Comparison of ENCODE assay signal across 27 cellular contexts in genomic region chr6:10322991-10323390, GRCh38.
A peak's percentile ranks its signal among the peaks of the same experiment; 100 is the strongest.
DNase-seq lines count a peak whose midpoint lies in the region; ATAC-seq, FAIRE-seq and TF ChIP-seq lines count a peak whose summit lies in the region.
"Had no signal": no experiment of that assay in that cellular context is flagged by ENCODE, and none has a peak within 500 bp of the region (broad histone marks: within the 10 kb centered on the region; RNA-seq: fewer than 3 reads in every experiment).

No MANE protein-coding gene starts in this region.

- no peak for TF ChIP-seq POLR2A in H54 (IDR thresholded peaks at IDR 0.05; ENCODE audit: low read depth, low read length)

- intact Hi-C loops in Panc1 (cut with micrococcal nuclease; ENCODE audit: unreplicated experiment), result no loop called here

- POLR2A ChIA-PET in Panc1 (lab: Charles Lee), result interaction anchor here (0.6 kb wide), 2 partner anchors 78 to 175 kb away, joined by 7 read pairs; no protein-coding TSS in a partner anchor

- H3K27me3 Mint-ChIP-seq in glutamatergic neuron (ENCODE audit: unreplicated experiment), result peaks cover 3% of the 10 kb centered on the region
- H3K27me3 Mint-ChIP-seq: activated CD4-positive, alpha-beta T cell treated with anti-CD3 and anti-CD28 coated beads, Interleukin-2, amount 10 ng/mL, durations not matched to agents 7 days and 5 days; activated naive CD8-positive, alpha-beta T cell treated with anti-CD3 and anti-CD28 coated beads, Interleukin-2, amount 50 U/mL, for 24 hours had no signal

- H3K27ac Mint-ChIP-seq in glutamatergic neuron (ENCODE audit: unreplicated experiment), result no peak overlapping the region
- H3K27ac Mint-ChIP-seq: activated CD4-positive, alpha-beta T cell treated with anti-CD3 and anti-CD28 coated beads, Interleukin-2, amount 10 ng/mL, durations not matched to agents 7 days and 5 days; activated naive CD8-positive, alpha-beta T cell treated with anti-CD3 and anti-CD28 coated beads, Interleukin-2, amount 50 U/mL, for 24 hours; activated T-cell treated with anti-CD3 and anti-CD28 coated beads, Interleukin-2, amount 50 U/mL, for 24 hours; naive thymus-derived CD4-positive, alpha-beta T cell had no signal

- no peaks in the 10 kb centered on the region for H3K9me3 Mint-ChIP-seq in glutamatergic neuron (ENCODE audit: unreplicated experiment)

- in situ Hi-C loops in Panc1 (cut with HindIII; ENCODE audit: low pct_unique_long_range_greater_than_20kb, low sequenced_read_pairs) (no loop called here), ACHN (cut with HindIII; ENCODE audit: low pct_ligation_motif_present, low pct_unique_long_range_greater_than_20kb, low sequenced_read_pairs) (no loop called here)

- H3K9me3 ChIP-seq in Panc1 (ENCODE audit: control insufficient read depth, insufficient read depth, low read depth, low read length), result no peaks in the 10 kb centered on the region
- H3K9me3 ChIP-seq: BE2C, tibial artery had no signal

- H3K27me3 ChIP-seq in Panc1 (ENCODE audit: control insufficient read depth, insufficient read depth, low read length), result no peaks in the 10 kb centered on the region
- H3K27me3 ChIP-seq: BE2C had no signal

- H3K27ac ChIP-seq in Panc1 (ENCODE audit: low read length), result peak overlapping the region; percentile 52; the same call in 1 of the 2 replicates
- H3K27ac ChIP-seq: tibial artery, WERI-Rb-1 had no signal

- peak; percentile 76 for FAIRE-seq in H54 (lab: Jason Lieb, UNC)
- FAIRE-seq: A204.1, HepG2, small intestine had no signal

- H3K36me3 ChIP-seq in Panc1 (ENCODE audit: control insufficient read depth, insufficient read depth, low read length), result no peaks in the 10 kb centered on the region
- H3K36me3 ChIP-seq: BE2C, tibial artery, WERI-Rb-1 had no signal

- BruUV-seq in Panc1 (replicated peaks; lab: Mats Ljungman, UMichigan), result no TSS peak

- no peaks in the 10 kb centered on the region for H3K4me1 Mint-ChIP-seq in glutamatergic neuron (ENCODE audit: low read depth, unreplicated experiment)
- H3K4me1 Mint-ChIP-seq: activated CD4-positive, alpha-beta T cell treated with anti-CD3 and anti-CD28 coated beads, Interleukin-2, amount 10 ng/mL, durations not matched to agents 7 days and 5 days; activated naive CD8-positive, alpha-beta T cell treated with anti-CD3 and anti-CD28 coated beads, Interleukin-2, amount 50 U/mL, for 24 hours; CD8-positive, alpha-beta memory T cell; naive thymus-derived CD4-positive, alpha-beta T cell had no signal

- ATAC-seq in Panc1 (no peak), esophagus mucosa (peak; percentile 29), GM18858 (IDR thresholded peaks at IDR 0.05; ENCODE audit: unreplicated experiment) (no peak)
- ATAC-seq: activated naive CD8-positive, alpha-beta T cell treated with anti-CD3 and anti-CD28 coated beads, Interleukin-2, amount 50 U/mL, for 24 hours; HepG2; naive thymus-derived CD4-positive, alpha-beta T cell had no signal

- H3K4me3 Mint-ChIP-seq in glutamatergic neuron (ENCODE audit: unreplicated experiment), result no peak overlapping the region
- H3K4me3 Mint-ChIP-seq: activated CD4-positive, alpha-beta T cell treated with anti-CD3 and anti-CD28 coated beads, Interleukin-2, amount 10 ng/mL, durations not matched to agents 7 days and 5 days; activated naive CD8-positive, alpha-beta T cell treated with anti-CD3 and anti-CD28 coated beads, Interleukin-2, amount 50 U/mL, for 24 hours; activated T-cell treated with anti-CD3 and anti-CD28 coated beads, Interleukin-2, amount 50 U/mL, for 24 hours; CD8-positive, alpha-beta memory T cell; naive thymus-derived CD4-positive, alpha-beta T cell had no signal

- TF ChIP-seq CTCF in Panc1 (IDR thresholded peaks at IDR 0.05), result no peak
- no peak for TF ChIP-seq CTCF in glutamatergic neuron (IDR thresholded peaks at IDR 0.05; ENCODE audit: partially characterized antibody, unreplicated experiment)

- no peak overlapping the region for H3K4me3 ChIP-seq in Panc1 (ENCODE audit: low read depth in 2 of 2, low read length in 2 of 2)
- H3K4me3 ChIP-seq: tibial artery had no signal

- peaks cover 3% of the 10 kb centered on the region; the same call in 1 of the 2 replicates for H3K4me1 ChIP-seq in Panc1 (ENCODE audit: control insufficient read depth, insufficient read depth, low read length)
- H3K4me1 ChIP-seq: BE2C had no signal

- H3K36me3 Mint-ChIP-seq in glutamatergic neuron (ENCODE audit: unreplicated experiment), result peaks cover 3% of the 10 kb centered on the region
- H3K36me3 Mint-ChIP-seq: CD8-positive, alpha-beta memory T cell; naive thymus-derived CD4-positive, alpha-beta T cell had no signal

- CTCF ChIA-PET in Panc1 (lab: Charles Lee), result interaction anchor here (0.5 kb wide), 1 partner anchor 19 kb away, joined by 4 read pairs; no protein-coding TSS in a partner anchor

- peak; percentile 52 for DNase-seq in A172 (ENCODE audit: low spot score)
- peak; percentile 26 for DNase-seq in H54 (ENCODE audit: insufficient read length, low spot score)
- no peak for DNase-seq in Panc1 (ENCODE audit: low read depth, low spot score)
- DNase-seq in HT-29 (ENCODE audit: low spot score), result no peak
- DNase-seq in glutamatergic neuron, result no peak
- no peak for DNase-seq in ACHN
- DNase-seq: activated CD4-positive, alpha-beta T cell treated with anti-CD3 and anti-CD28 coated beads, Interleukin-2, amount 10 ng/mL, durations not matched to agents 7 days and 5 days; activated gamma-delta T cell; activated naive CD8-positive, alpha-beta T cell treated with anti-CD3 and anti-CD28 coated beads, Interleukin-2, amount 50 U/mL, for 24 hours; activated T-cell treated with anti-CD3 and anti-CD28 coated beads, Interleukin-2, amount 50 U/mL, for 24 hours; BE2C; CD8-positive, alpha-beta memory T cell; cerebellar nuclear complex; DMS153; HCEC 1CT; midbrain; naive thymus-derived CD4-positive, alpha-beta T cell; NCI-H1092; retina; small intestine; stimulated activated CD4-positive, alpha-beta T cell treated with anti-CD3 and anti-CD28 coated beads, Interleukin-1b, Interleukin-23, amount 100 ng/mL, for 48 hours; tibial artery; WERI-Rb-1 had no signal

Comparison
In these comparisons a context has a peak if more than half of its experiments do, and no peak if none do; other contexts are left out.
1. DNase-seq: peak in A172 (single experiment) and H54 (single experiment); none in Panc1 (single experiment), HT-29 (single experiment), glutamatergic neuron (single experiment) and ACHN (single experiment).